In genomic region chr10:30074101-30074500, GRCh38 we compare ENCODE assay signal across 8 cellular contexts. TPM values are rescaled to one million over a fixed set of nuclear protein-coding genes. Genes with fewer than 3 reads are reported as not detected.
"Had no signal": no experiment of that assay in that cellular context is flagged by ENCODE, and none has a peak within 500 bp of the region (broad histone marks: within the 10 kb centered on the region; RNA-seq: fewer than 3 reads in every experiment).

No MANE protein-coding gene starts in this region.

- H3K4me3 ChIP-seq: K562 had no signal

- ATAC-seq: HepG2, K562 had no signal

- H3K9ac ChIP-seq: KMS-11 had no signal

- DNase-seq: IMR-90, KBM-7, KG1 had no signal

- H3K27ac ChIP-seq: HL-60, KMS-11 had no signal

RNA-seq across cellular contexts. Expression of gene JCAD, which starts 14.7 kb away (rescaled TPM):
- total RNA-seq: K562 had no signal
- polyA plus RNA-seq: IgD-negative memory B cell, K562 had no signal
